In the genomic region with DNA sequence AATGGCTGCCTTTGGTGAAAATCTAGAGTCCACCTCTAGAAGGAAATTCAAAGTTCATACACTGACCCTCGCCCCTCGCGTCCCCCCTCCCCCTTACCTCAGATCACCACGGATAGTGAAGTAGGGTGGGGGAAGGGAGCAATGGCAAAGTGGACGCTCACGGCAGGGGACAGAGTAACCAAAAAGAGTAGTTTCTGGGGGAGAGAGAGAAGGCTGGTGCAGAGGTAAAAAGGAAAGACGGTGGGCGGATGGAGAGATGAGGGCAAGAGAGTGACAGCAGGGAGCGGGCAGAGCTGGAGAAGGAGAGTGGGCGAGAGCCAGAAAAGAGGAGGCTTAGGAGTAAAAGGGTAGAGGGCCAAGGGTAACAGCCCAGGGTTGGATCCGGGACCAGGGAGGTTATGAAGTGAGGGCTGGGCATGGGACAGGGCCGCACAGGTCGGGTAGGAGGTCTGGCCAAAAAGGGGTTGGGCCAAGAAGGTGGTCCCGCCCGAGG, we compare ENCODE assay signal across 8 cellular contexts. TPM values are rescaled to one million over a fixed set of nuclear protein-coding genes. Genes with fewer than 3 reads are reported as not detected.
A peak's percentile ranks its signal among the peaks of the same experiment; 100 is the strongest.
DNase-seq lines count a peak whose midpoint lies in the region; ATAC-seq, FAIRE-seq and TF ChIP-seq lines count a peak whose summit lies in the region.

No MANE protein-coding gene starts in this region.

- peaks cover 3% of the 10 kb centered on the region for H3K79me2 ChIP-seq in keratinocyte (ENCODE audit: control insufficient read depth, insufficient read depth, low read length)

- peak overlapping the region; percentile 88 for H3K4me2 ChIP-seq in keratinocyte (ENCODE audit: control insufficient read depth, extremely low read depth, insufficient read depth, low read depth, low read length)

- TF ChIP-seq CTCF in ascending aorta (IDR thresholded peaks at IDR 0.05) = no peak
- TF ChIP-seq CTCF in keratinocyte (optimal IDR thresholded peaks at IDR 0.05 in 1 of 3, IDR thresholded peaks at IDR 0.05 in 1 of 3, conservative IDR thresholded peaks at IDR 0.05 in 1 of 3; ENCODE audit: extremely low read depth in 1 of 3, insufficient read depth in 2 of 3, low read length in 3 of 3) = no peak
- no peak for TF ChIP-seq CTCF in GM10248 (IDR thresholded peaks at IDR 0.05; ENCODE audit: control extremely low read depth, extremely low read depth, low read depth, missing control alignments)

- CTCF ChIA-PET in GM10248 (lab: Yijun Ruan, JAX) = interaction anchor here (1.0 to 1.8 kb wide), 7 partner anchors 13 to 450 kb away, joined by 3 to 6 read pairs (median 3); no protein-coding TSS in a partner anchor

- dilution Hi-C loops in keratinocyte (cut with MboI; ENCODE audit: extremely low pct_ligation_motif_present, low sequenced_read_pairs) = no loop called here

- H3K9me3 ChIP-seq in ascending aorta (no peaks in the 10 kb centered on the region), keratinocyte (ENCODE audit: control insufficient read depth, low read depth, low read length) (no peaks in the 10 kb centered on the region)

- H2AFZ ChIP-seq in keratinocyte (ENCODE audit: control insufficient read depth, low read length) = peak overlapping the region; percentile 99

- H3K27me3 ChIP-seq in ascending aorta = no peaks in the 10 kb centered on the region
- H3K27me3 ChIP-seq in keratinocyte (ENCODE audit: control insufficient read depth, extremely low read depth, insufficient read depth, low read length) = no peaks in the 10 kb centered on the region

- intact Hi-C loops in ascending aorta (cut with DNase I) = loop anchor here (1.0 to 10.0 kb wide), 5 partner anchors 65 to 411 kb away; a partner anchor contains a TSS

- ATAC-seq in GM18499 (IDR thresholded peaks at IDR 0.05; ENCODE audit: insufficient read depth, unreplicated experiment) = peak; percentile 1
- ATAC-seq in HG03103 (IDR thresholded peaks at IDR 0.05; ENCODE audit: low read depth, unreplicated experiment) = peak; percentile 11
- ATAC-seq in GM18520 (IDR thresholded peaks at IDR 0.05; ENCODE audit: unreplicated experiment) = no peak

- no peak for FAIRE-seq in keratinocyte (lab: Jason Lieb, UNC)

- H3K36me3 ChIP-seq in ascending aorta (no peaks in the 10 kb centered on the region), keratinocyte (ENCODE audit: control insufficient read depth in 2 of 2, extremely low read depth in 1 of 2, insufficient read depth in 2 of 2, low read length in 2 of 2) (no peaks in the 10 kb centered on the region)

- POLR2A ChIA-PET in GM10248 (lab: Yijun Ruan, JAX) = interaction anchor here (0.6 kb wide), 1 partner anchor 278 kb away, joined by 3 read pairs; no protein-coding TSS in a partner anchor

- H3K4me3 ChIP-seq in ascending aorta = peak overlapping the region; percentile 57 to 96
- peak overlapping the region; percentile 55 to 98 (median 89) for H3K4me3 ChIP-seq in keratinocyte (ENCODE audit: control insufficient read depth in 2 of 3, extremely low read depth in 1 of 3, insufficient read depth in 2 of 3, low read depth in 1 of 3, low read length in 3 of 3)

- H3K27ac ChIP-seq in ascending aorta (peak overlapping the region; percentile 81 to 92), keratinocyte (ENCODE audit: control insufficient read depth, insufficient read depth, low read length) (peak overlapping the region; percentile 80), substantia nigra (ENCODE audit: low read depth, low read length, poor library complexity, severe bottlenecking) (peak overlapping the region; percentile 91)

- no peak for DNase-seq in ascending aorta (ENCODE audit: low spot score in 2 of 2)
- no peak for DNase-seq in keratinocyte (ENCODE audit: low read depth, low spot score)
- peak in 2 of 49 donors; percentile 13 to 15 for DNase-seq in substantia nigra (lab: John Stamatoyannopoulos, UW)
- DNase-seq in AG08395 (ENCODE audit: low spot score) = no peak
- no peak for DNase-seq in GM10248 (ENCODE audit: extremely low spot score)

- H3K4me1 ChIP-seq in ascending aorta (peaks cover 0 to 16% of the 10 kb centered on the region in 2 donors), keratinocyte (ENCODE audit: control insufficient read depth, extremely low read depth, insufficient read depth, low read length) (peaks cover 14% of the 10 kb centered on the region)

- no peaks in the 10 kb centered on the region for H3K9me1 ChIP-seq in keratinocyte (ENCODE audit: control insufficient read depth, extremely low read depth, insufficient read depth, low read length)

- no peaks in the 10 kb centered on the region for H4K20me1 ChIP-seq in keratinocyte (ENCODE audit: control insufficient read depth, extremely low read depth, insufficient read depth, low read length)

- H3K9ac ChIP-seq in keratinocyte (ENCODE audit: control insufficient read depth, extremely low read depth, insufficient read depth, low read length) = peak overlapping the region; percentile 92

RNA-seq across cellular contexts. Expression of a gene that starts 0.4 kb away (rescaled TPM):
- total RNA-seq in ascending aorta = 4.9 TPM
- polyA plus RNA-seq in keratinocyte = 6.4 to 9.0 TPM (median 8.0 TPM) in 3 replicates
- 4.8 TPM for polyA plus RNA-seq in keratinocyte (2011; ENCODE audit: low read depth)
- 6.8 and 10.4 TPM in 2 replicates for polyA plus RNA-seq in keratinocyte (2011; cell fraction: cytosol; rRNA removed)
- polyA plus RNA-seq in keratinocyte (2011; cell fraction: nucleus; rRNA removed) = 6.9 and 7.4 TPM in 2 replicates
- polyA plus RNA-seq in keratinocyte (2012; ENCODE audit: low replicate concordance) = 5.0 and 5.6 TPM in 2 replicates
- polyA minus RNA-seq in keratinocyte = 5.1 to 11.8 TPM (median 11.7 TPM) in 3 replicates
- 7.9 TPM for polyA minus RNA-seq in keratinocyte (2011; cell fraction: cytosol; rRNA and poly(A)+ RNA removed)
- 2.4 and 5.2 TPM in 2 replicates for polyA minus RNA-seq in keratinocyte (2011; cell fraction: nucleus; rRNA and poly(A)+ RNA removed)

RNA-seq across cellular contexts. Expression of a gene that starts 0.9 kb away (rescaled TPM):
- 1.1 TPM for total RNA-seq in ascending aorta
- 4.9 to 6.8 TPM (median 5.7 TPM) in 3 replicates for polyA plus RNA-seq in keratinocyte
- polyA plus RNA-seq in keratinocyte (2011; ENCODE audit: low read depth) = 4.4 TPM
- 4.7 and 6.9 TPM in 2 replicates for polyA plus RNA-seq in keratinocyte (2011; cell fraction: cytosol; rRNA removed)
- 5.0 and 5.3 TPM in 2 replicates for polyA plus RNA-seq in keratinocyte (2011; cell fraction: nucleus; rRNA removed)
- polyA plus RNA-seq in keratinocyte (2012; ENCODE audit: low replicate concordance) = 4.0 and 4.9 TPM in 2 replicates
- 3.5 to 4.2 TPM (median 3.8 TPM) in 3 replicates for polyA minus RNA-seq in keratinocyte
- polyA minus RNA-seq in keratinocyte (2011; cell fraction: cytosol; rRNA and poly(A)+ RNA removed) = 4.0 TPM
- polyA minus RNA-seq in keratinocyte (2011; cell fraction: nucleus; rRNA and poly(A)+ RNA removed) = 2.2 and 5.3 TPM in 2 replicates
